Comparison of ENCODE assay signal across 13 cellular contexts in genomic region chr4:53855886-53856260, GRCh38.
DNase-seq lines count a peak whose midpoint lies in the region; ATAC-seq and TF ChIP-seq lines count a peak whose summit lies in the region.
"Had no signal": no experiment of that assay in that cellular context is flagged by ENCODE, and none has a peak within 500 bp of the region (broad histone marks: within the 10 kb centered on the region; RNA-seq: fewer than 3 reads in every experiment).

No MANE protein-coding gene starts in this region.

- H3K27me3 Mint-ChIP-seq in naive thymus-derived CD4-positive, alpha-beta T cell: peaks cover 0 to 11% (median 7%) of the 10 kb centered on the region in 5 donors

- no peaks in the 10 kb centered on the region for H4K20me1 ChIP-seq in smooth muscle cell (ENCODE audit: low read depth)

- POLR2A ChIA-PET in naive thymus-derived CD4-positive, alpha-beta T cell (lab: Charles Lee): no interaction called here

- H3K27me3 ChIP-seq in left ventricle myocardium inferior (ENCODE audit: low read depth): no peaks in the 10 kb centered on the region
- no peaks in the 10 kb centered on the region for H3K27me3 ChIP-seq in smooth muscle cell (ENCODE audit: low read depth)
- no peaks in the 10 kb centered on the region for H3K27me3 ChIP-seq in naive thymus-derived CD4-positive, alpha-beta T cell (ENCODE audit: control insufficient read depth in 2 of 2, insufficient read depth in 2 of 2, low read length in 2 of 2)

- no peak overlapping the region for H3K27ac Mint-ChIP-seq in naive thymus-derived CD4-positive, alpha-beta T cell
- H3K27ac Mint-ChIP-seq: activated CD4-positive, alpha-beta T cell treated with anti-CD3 and anti-CD28 coated beads, Interleukin-2, amount 10 ng/mL, durations not matched to agents 24 days and 14 days; naive thymus-derived CD8-positive, alpha-beta T cell had no signal

- peaks cover 0 to 6% (median 0%) of the 10 kb centered on the region in 7 donors for H3K4me1 Mint-ChIP-seq in naive thymus-derived CD4-positive, alpha-beta T cell
- H3K4me1 Mint-ChIP-seq: activated CD4-positive, alpha-beta T cell treated with anti-CD3 and anti-CD28 coated beads, Interleukin-2, amount 10 ng/mL, durations not matched to agents 24 days and 14 days had no signal

- H3K9me3 ChIP-seq in left ventricle myocardium inferior (replicated peaks) (peaks cover 11% of the 10 kb centered on the region), smooth muscle cell (replicated peaks; ENCODE audit: low read depth) (no peaks in the 10 kb centered on the region)
- no peaks in the 10 kb centered on the region for H3K9me3 ChIP-seq in naive thymus-derived CD4-positive, alpha-beta T cell (ENCODE audit: control insufficient read depth in 2 of 3, low read length in 3 of 3)
- H3K9me3 ChIP-seq: Caco-2 had no signal

- no peaks in the 10 kb centered on the region for H3K4me1 ChIP-seq in left ventricle myocardium inferior
- peaks cover 8% of the 10 kb centered on the region for H3K4me1 ChIP-seq in smooth muscle cell (ENCODE audit: low read depth)
- H3K4me1 ChIP-seq in naive thymus-derived CD4-positive, alpha-beta T cell (ENCODE audit: control insufficient read depth in 2 of 2, insufficient read depth in 2 of 2, low read length in 2 of 2): no peaks in the 10 kb centered on the region
- H3K4me1 ChIP-seq: Caco-2 had no signal

- intact Hi-C loops in left ventricle myocardium inferior (cut with micrococcal nuclease): no loop called here
- intact Hi-C loops in naive thymus-derived CD4-positive, alpha-beta T cell (cut with micrococcal nuclease): no loop called here

- no peak overlapping the region for H3K4me3 Mint-ChIP-seq in naive thymus-derived CD4-positive, alpha-beta T cell
- H3K4me3 Mint-ChIP-seq: activated CD4-positive, alpha-beta T cell treated with anti-CD3 and anti-CD28 coated beads, Interleukin-2, amount 10 ng/mL, durations not matched to agents 24 days and 14 days; naive thymus-derived CD8-positive, alpha-beta T cell had no signal

- H3K79me2 ChIP-seq in smooth muscle cell (ENCODE audit: low read depth): no peaks in the 10 kb centered on the region

- CTCF ChIA-PET in naive thymus-derived CD4-positive, alpha-beta T cell (lab: Charles Lee): no interaction called here

- no peak overlapping the region for H3K4me3 ChIP-seq in astrocyte of the cerebellum (ENCODE audit: low read depth, low read length)
- H3K4me3 ChIP-seq in left ventricle myocardium inferior: no peak overlapping the region
- no peak overlapping the region for H3K4me3 ChIP-seq in smooth muscle cell
- H3K4me3 ChIP-seq in naive thymus-derived CD4-positive, alpha-beta T cell (ENCODE audit: low read length): no peak overlapping the region

- H3K27ac ChIP-seq in left ventricle myocardium inferior (replicated peaks): peak overlapping the region; percentile 72
- peak overlapping the region; percentile 88 for H3K27ac ChIP-seq in smooth muscle cell (ENCODE audit: low read depth)
- H3K27ac ChIP-seq in naive thymus-derived CD4-positive, alpha-beta T cell (ENCODE audit: low read depth, low read length): no peak overlapping the region

- peaks cover 0 to 2% (median 0%) of the 10 kb centered on the region in 11 donors for H3K9me3 Mint-ChIP-seq in naive thymus-derived CD4-positive, alpha-beta T cell
- H3K9me3 Mint-ChIP-seq: activated CD4-positive, alpha-beta T cell treated with anti-CD3 and anti-CD28 coated beads, Interleukin-2, amount 10 ng/mL, durations not matched to agents 24 days and 14 days had no signal

- peak overlapping the region; percentile 74 for H3K4me2 ChIP-seq in smooth muscle cell

- H3K36me3 ChIP-seq in left ventricle myocardium inferior: no peaks in the 10 kb centered on the region
- no peaks in the 10 kb centered on the region for H3K36me3 ChIP-seq in smooth muscle cell (ENCODE audit: low read depth)
- H3K36me3 ChIP-seq in naive thymus-derived CD4-positive, alpha-beta T cell (ENCODE audit: control insufficient read depth in 2 of 3, insufficient read depth in 3 of 3, low read length in 3 of 3): no peaks in the 10 kb centered on the region

- ATAC-seq in naive thymus-derived CD4-positive, alpha-beta T cell: no peak
- no peak for ATAC-seq in HG03442 (IDR thresholded peaks at IDR 0.05; ENCODE audit: unreplicated experiment)
- ATAC-seq: naive thymus-derived CD8-positive, alpha-beta T cell had no signal

- in situ Hi-C loops in astrocyte of the cerebellum (cut with HindIII; ENCODE audit: low sequenced_read_pairs): no loop called here

- peaks cover 10% of the 10 kb centered on the region for H3F3A ChIP-seq in smooth muscle cell (ENCODE audit: low read depth)

- H2AFZ ChIP-seq in smooth muscle cell (ENCODE audit: low read depth): no peak overlapping the region

- 17% methylated on average over 3 of the region's 3 CpGs for WGBS in smooth muscle cell (ENCODE audit: low lambda C conversion rate)

- no peaks in the 10 kb centered on the region for H3K36me3 Mint-ChIP-seq in naive thymus-derived CD4-positive, alpha-beta T cell
- H3K36me3 Mint-ChIP-seq: naive thymus-derived CD8-positive, alpha-beta T cell had no signal

- DNase-seq in EL (peak; percentile 69), astrocyte of the cerebellum (ENCODE audit: low read depth) (peak; percentile 74), left ventricle myocardium inferior (no peak), smooth muscle cell (lab: John Stamatoyannopoulos, UW; ENCODE audit: unreplicated experiment) (no peak), NCI-H187 (lab: John Stamatoyannopoulos, UW) (no peak), SW 1271 (lab: John Stamatoyannopoulos, UW) (no peak)
- no peak for DNase-seq in naive thymus-derived CD4-positive, alpha-beta T cell
- DNase-seq: activated CD4-positive, alpha-beta T cell treated with anti-CD3 and anti-CD28 coated beads, Interleukin-2, amount 10 ng/mL, durations not matched to agents 24 days and 14 days; activated gamma-delta T cell treated with Interleukin-2 at 50 U/mL for 16 hours; Caco-2; naive thymus-derived CD8-positive, alpha-beta T cell; stimulated activated CD4-positive, alpha-beta T cell treated with anti-CD3 and anti-CD28 coated beads, Interleukin-1b, Interleukin-23, amount 100 ng/mL, for 48 hours had no signal

- TF ChIP-seq CTCF in astrocyte of the cerebellum (IDR thresholded peaks at IDR 0.05; ENCODE audit: low read depth, low read length, missing control alignments) (no peak), left ventricle myocardium inferior (IDR thresholded peaks at IDR 0.05; ENCODE audit: borderline replicate concordance) (no peak), smooth muscle cell (IDR thresholded peaks at IDR 0.05; ENCODE audit: borderline replicate concordance, insufficient read depth, poor library complexity, severe bottlenecking) (no peak)

- H3K9ac ChIP-seq in smooth muscle cell (ENCODE audit: low read depth): peak overlapping the region; percentile 54

Comparison
In these comparisons a context has a peak if more than half of its experiments do, and no peak if none do; other contexts are left out.
1. DNase-seq: peak in EL (single experiment) and astrocyte of the cerebellum (single experiment); none in left ventricle myocardium inferior (single experiment), smooth muscle cell (single experiment), naive thymus-derived CD4-positive, alpha-beta T cell (0 of 9), NCI-H187 (0 of 2) and SW 1271 (0 of 2).